ENCODE assay signal across 25 cellular contexts in genomic region chr6:47404436-47404835, GRCh38.
"Had no signal": no experiment of that assay in that cellular context is flagged by ENCODE, and none has a peak within 500 bp of the region (broad histone marks: within the 10 kb centered on the region; RNA-seq: fewer than 3 reads in every experiment).

No MANE protein-coding gene starts in this region.

- ATAC-seq: heart left ventricle; lower lobe of right lung; natural killer cell treated with Interleukin-12 subunit alpha and Interleukin-12 subunit beta and Interleukin-15 and Interleukin-18, amount 100 ng/mL, for 72 hours; stimulated activated naive B cell treated with anti-CD40 and anti-IgM and Interleukin-4, amounts not matched to agents 10 μg/mL and 1 μg/mL and 100 μg/mL, for 72 hours had no signal

- H3K27me3 ChIP-seq: ascending aorta, heart left ventricle, left lung, neutrophil, ovary, tibial nerve had no signal

- H3K4me2 ChIP-seq: smooth muscle cell had no signal

- DNase-seq: activated CD4-positive, alpha-beta memory T cell treated with anti-CD3 and anti-CD28 coated beads for 36 hours; activated CD4-positive, alpha-beta T cell treated with anti-CD3 and anti-CD28 coated beads, Interleukin-2, amount 10 ng/mL, durations not matched to agents 24 days and 14 days; activated CD4-positive, CD25-positive, alpha-beta regulatory T cell treated with anti-CD3 and anti-CD28 coated beads, Interleukin-2, amount 50 U/mL, for 72 hours; activated CD8-positive, alpha-beta memory T cell treated with anti-CD3 and anti-CD28 coated beads, Interleukin-2, amount 50 U/mL, for 4 hours; activated gamma-delta T cell; activated naive CD4-positive, alpha-beta T cell treated with anti-CD3 and anti-CD28 coated beads, Interleukin-2, amount 10 ng/mL, durations not matched to agents 7 days and 5 days; activated naive CD8-positive, alpha-beta T cell treated with anti-CD3 and anti-CD28 coated beads, Interleukin-2, amount 10 ng/mL, durations not matched to agents 7 days and 5 days; activated T-cell treated with anti-CD3 and anti-CD28 coated beads, Interleukin-2, amount 50 U/mL, for 1 hour; cortex of kidney; foreskin fibroblast; heart left ventricle; left lung; lower lobe of right lung; mesendoderm; ovary; retina; stimulated activated CD4-positive, alpha-beta T cell treated with anti-CD3 and anti-CD28 coated beads, Interleukin-1b, Interleukin-23, amount 100 ng/mL, for 48 hours; stimulated activated naive B cell treated with anti-CD40 and anti-IgM and Interleukin-4, amounts not matched to agents 10 μg/mL and 1 μg/mL and 100 μg/mL, for 72 hours; T-helper 2 cell had no signal

- H3K4me1 ChIP-seq: ascending aorta, heart left ventricle, tibial nerve had no signal

- H3K9me3 ChIP-seq: ascending aorta, heart left ventricle, left lung, lower lobe of right lung, neutrophil, ovary, tibial nerve had no signal

- H3K27ac ChIP-seq: ascending aorta, heart left ventricle, left lung, lower lobe of right lung, neutrophil, ovary, tibial nerve had no signal

- FAIRE-seq: endothelial cell of umbilical vein had no signal

- H3K36me3 ChIP-seq: ascending aorta, heart left ventricle, left lung, lower lobe of right lung, neutrophil, ovary, tibial nerve had no signal

- H3K4me3 ChIP-seq: ascending aorta, heart left ventricle, left lung, lower lobe of right lung, ovary, smooth muscle cell, tibial nerve had no signal
